In the genomic region with DNA sequence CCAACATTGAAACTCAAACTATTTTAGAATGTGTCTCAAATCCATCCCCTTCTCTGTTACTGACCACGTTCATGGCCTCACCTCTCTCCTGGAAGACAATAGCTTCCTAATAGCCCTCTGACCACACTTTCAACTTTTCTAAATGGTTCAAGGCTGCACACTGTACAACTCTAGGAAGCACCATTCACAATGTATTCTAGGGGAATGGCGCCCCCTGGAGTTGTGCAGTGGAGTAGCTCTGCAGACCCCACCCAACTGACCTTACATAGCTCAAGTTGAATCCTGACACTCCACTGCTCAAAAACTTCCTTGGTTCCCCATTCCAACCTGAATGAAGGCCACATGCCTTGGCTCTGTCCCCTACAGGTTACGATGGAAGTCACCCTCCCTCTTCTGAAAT, we compare ENCODE assay signal across 18 cellular contexts.
DNase-seq lines count a peak whose midpoint lies in the region; ATAC-seq and TF ChIP-seq lines count a peak whose summit lies in the region.
"Had no signal": no experiment of that assay in that cellular context is flagged by ENCODE, and none has a peak within 500 bp of the region (broad histone marks: within the 10 kb centered on the region; RNA-seq: fewer than 3 reads in every experiment).

No MANE protein-coding gene starts in this region.

- no peak overlapping the region for H4K5ac ChIP-seq in H9 (ENCODE audit: insufficient read length, low read depth, low read length)

- DNase-seq in H9, result no peak
- no peak for DNase-seq in astrocyte of the spinal cord (ENCODE audit: low read depth, low spot score)
- DNase-seq in mesothelial cell of epicardium (ENCODE audit: low spot score in 2 of 2, unreplicated experiment in 2 of 2), result no peak
- DNase-seq in NCI-H128 (lab: John Stamatoyannopoulos, UW; ENCODE audit: unreplicated experiment), result no peak
- DNase-seq in C1 segment of cervical spinal cord (lab: John Stamatoyannopoulos, UW), result no peak
- DNase-seq in iPS-NIHi11 (ENCODE audit: low spot score), result no peak
- DNase-seq: activated naive CD4-positive, alpha-beta T cell treated with anti-CD3 and anti-CD28 coated beads, Interleukin-2, amount 50 U/mL, for 16 hours; body of pancreas; DMS153; IMR-90; naive B cell; NCI-H1105; psoas muscle; stomach; T1000 had no signal

- H3K27ac ChIP-seq in C4-2B (no peak overlapping the region), H9 (ENCODE audit: insufficient read length, low read depth, low read length) (no peak overlapping the region)
- H3K27ac ChIP-seq: body of pancreas, psoas muscle, SJSA1, stomach had no signal

- no peak overlapping the region for H3K14ac ChIP-seq in H9 (ENCODE audit: insufficient read depth, low read length)

- H3K9me3 Mint-ChIP-seq in H9 (peaks cover 3 to 9% of the 10 kb centered on the region in 2 experiments), mesothelial cell of epicardium (no peaks in the 10 kb centered on the region)

- H3K56ac ChIP-seq in H9 (ENCODE audit: insufficient read length, low read depth, low read length), result no peak overlapping the region

- H2BK12ac ChIP-seq in H9 (ENCODE audit: insufficient read length, low read depth, low read length), result no peak overlapping the region

- WGBS in H9 (ENCODE audit: extremely low coverage, insufficient read length, low lambda C conversion rate), result no CpG with 5 or more reads among the region's 3 CpGs

- no peak overlapping the region for H2BK20ac ChIP-seq in H9 (ENCODE audit: low read depth, low read length, poor library complexity, severe bottlenecking)

- no peak overlapping the region for H2BK5ac ChIP-seq in H9 (ENCODE audit: insufficient read length, low read length)

- no peak overlapping the region for H4K91ac ChIP-seq in H9 (ENCODE audit: insufficient read length, low read depth, low read length)

- H3K36me3 Mint-ChIP-seq in H9 (ENCODE audit: insufficient read depth in 1 of 3, low read depth in 3 of 3) (peaks cover 5 to 6% (median 6%) of the 10 kb centered on the region in 3 experiments), mesothelial cell of epicardium (no peaks in the 10 kb centered on the region)

- no peak overlapping the region for H4K8ac ChIP-seq in H9 (replicated peaks; ENCODE audit: insufficient read length, low read depth, low read length)

- no peaks in the 10 kb centered on the region for H3K23me2 ChIP-seq in H9 (ENCODE audit: insufficient read length, low read depth, low read length, poor library complexity, severe bottlenecking)

- no peaks in the 10 kb centered on the region; the same call in 1 of the 2 replicates for H3K27me3 Mint-ChIP-seq in H9 (ENCODE audit: low read depth)
- peaks cover 2% of the 10 kb centered on the region for H3K27me3 Mint-ChIP-seq in mesothelial cell of epicardium (ENCODE audit: low read depth)

- peak; percentile 28 for TF ChIP-seq CTCF in C4-2B (conservative IDR thresholded peaks at IDR 0.05)
- TF ChIP-seq CTCF in H9 (conservative IDR thresholded peaks at IDR 0.05), result peak; percentile 58
- peak; percentile 7 for TF ChIP-seq CTCF in astrocyte of the spinal cord (IDR thresholded peaks at IDR 0.05; ENCODE audit: low read depth, low read length)
- TF ChIP-seq CTCF in mesothelial cell of epicardium (IDR thresholded peaks at IDR 0.05; ENCODE audit: unreplicated experiment), result peak; percentile 51

- no peaks in the 10 kb centered on the region for H4K20me1 ChIP-seq in H9 (ENCODE audit: control insufficient read depth, insufficient read depth, insufficient read length)

- H3T11ph ChIP-seq in H9 (ENCODE audit: low read length), result no peak overlapping the region

- H2AK5ac ChIP-seq in H9 (ENCODE audit: insufficient read length, low read length), result no peak overlapping the region

- H3K4me1 Mint-ChIP-seq in H9, result peaks cover 0 to 2% of the 10 kb centered on the region in 2 experiments; a peak in 3 of 4 replicates
- no peaks in the 10 kb centered on the region for H3K4me1 Mint-ChIP-seq in mesothelial cell of epicardium
- H3K4me1 Mint-ChIP-seq: naive B cell had no signal

- H3K9ac ChIP-seq in H9 (ENCODE audit: extremely low read depth, insufficient read length, low read length), result no peak overlapping the region

- H3K4me1 ChIP-seq in H9 (ENCODE audit: insufficient read depth, low read length), result no peaks in the 10 kb centered on the region
- H3K4me1 ChIP-seq: body of pancreas, psoas muscle, SJSA1, stomach had no signal

- H3K4me2 ChIP-seq in H9 (ENCODE audit: insufficient read depth, insufficient read length, low read length), result no peak overlapping the region

- H2BK15ac ChIP-seq in H9 (ENCODE audit: low read depth, low read length), result no peak overlapping the region

- H3K4me3 ChIP-seq in astrocyte of the spinal cord (ENCODE audit: low read depth, low read length), result no peak overlapping the region
- H3K4me3 ChIP-seq: body of pancreas, psoas muscle, SJSA1, stomach had no signal

- in situ Hi-C loops in astrocyte of the spinal cord (cut with HindIII; ENCODE audit: low sequenced_read_pairs), result no loop called here

- H3K27ac Mint-ChIP-seq in H9 (no peak overlapping the region), mesothelial cell of epicardium (no peak overlapping the region)
- H3K27ac Mint-ChIP-seq: naive B cell had no signal

- no peak overlapping the region for H3K4ac ChIP-seq in H9 (ENCODE audit: low read depth, low read length)

- H2AFZ ChIP-seq in H9 (ENCODE audit: low read length), result no peak overlapping the region

- H3K79me2 ChIP-seq in H9 (ENCODE audit: insufficient read depth, low read length), result no peaks in the 10 kb centered on the region

- no peaks in the 10 kb centered on the region for H3K9me3 ChIP-seq in H9 (ENCODE audit: control insufficient read depth, low read depth, low read length)
- H3K9me3 ChIP-seq: body of pancreas, psoas muscle, SJSA1, stomach had no signal

- no peak overlapping the region for H2BK120ac ChIP-seq in H9 (ENCODE audit: low read depth, low read length, poor library complexity, severe bottlenecking)

- H3K79me1 ChIP-seq in H9 (ENCODE audit: insufficient read depth, low read depth, low read length, poor library complexity, severe bottlenecking), result no peaks in the 10 kb centered on the region

- H3K4me3 Mint-ChIP-seq in H9 (no peak overlapping the region), mesothelial cell of epicardium (no peak overlapping the region)
- H3K4me3 Mint-ChIP-seq: naive B cell had no signal

- no peak for ATAC-seq in GM19397 (IDR thresholded peaks at IDR 0.05; ENCODE audit: unreplicated experiment)
- ATAC-seq: body of pancreas, psoas muscle had no signal

- H3K18ac ChIP-seq in H9 (ENCODE audit: insufficient read length, low read depth, low read length), result no peak overlapping the region

- H3K27me3 ChIP-seq in H9 (ENCODE audit: insufficient read depth, low read length), result no peaks in the 10 kb centered on the region
- H3K27me3 ChIP-seq: body of pancreas, SJSA1, stomach had no signal

- H3K23ac ChIP-seq in H9 (ENCODE audit: insufficient read length, low read depth, low read length), result no peak overlapping the region

Comparison
In these comparisons a context has a peak if more than half of its experiments do, and no peak if none do; other contexts are left out.
1. CTCF ChIP-seq: peak in every context shown above with its lines; median percentile 58 in H9; 51 in mesothelial cell of epicardium; 28 in C4-2B; 7 in astrocyte of the spinal cord.